Comparison of ENCODE assay signal across 1 cellular context in genomic region chr1:100894622-100895539, GRCh38.
TF ChIP-seq lines count a peak whose summit lies in the region.

A gene with protein sequence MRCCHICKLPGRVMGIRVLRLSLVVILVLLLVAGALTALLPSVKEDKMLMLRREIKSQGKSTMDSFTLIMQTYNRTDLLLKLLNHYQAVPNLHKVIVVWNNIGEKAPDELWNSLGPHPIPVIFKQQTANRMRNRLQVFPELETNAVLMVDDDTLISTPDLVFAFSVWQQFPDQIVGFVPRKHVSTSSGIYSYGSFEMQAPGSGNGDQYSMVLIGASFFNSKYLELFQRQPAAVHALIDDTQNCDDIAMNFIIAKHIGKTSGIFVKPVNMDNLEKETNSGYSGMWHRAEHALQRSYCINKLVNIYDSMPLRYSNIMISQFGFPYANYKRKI (minus strand): TSS chr1:100894842. CDS start chr1:100888757, 6,085 bp downstream.

TF ChIP-seq in K562, 482 proteins besides CTCF, POLR2A, EP300 and RAD21 (continued from another document and continues in another):
- no peak for TF ChIP-seq CHD7 (IDR thresholded peaks at IDR 0.05; ENCODE audit: low read depth, low read length)
- peak; percentile 55; the same call in 1 of the 2 replicates for TF ChIP-seq PHF8 (IDR thresholded peaks at IDR 0.05; ENCODE audit: borderline replicate concordance, low read length)
- TF ChIP-seq ZNF347 (CRISPR knock-in tag; IDR thresholded peaks at IDR 0.05; ENCODE audit: low read depth), result no peak
- TF ChIP-seq, protein P1, sequence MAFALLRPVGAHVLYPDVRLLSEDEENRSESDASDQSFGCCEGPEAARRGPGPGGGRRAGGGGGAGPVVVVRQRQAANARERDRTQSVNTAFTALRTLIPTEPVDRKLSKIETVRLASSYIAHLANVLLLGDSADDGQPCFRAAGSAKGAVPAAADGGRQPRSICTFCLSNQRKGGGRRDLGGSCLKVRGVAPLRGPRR (CRISPR knock-in tag; IDR thresholded peaks at IDR 0.05), result no peak
- no peak for TF ChIP-seq ZNF277 (CRISPR knock-in tag; IDR thresholded peaks at IDR 0.05; ENCODE audit: borderline replicate concordance)
- TF ChIP-seq HDAC1 (IDR thresholded peaks at IDR 0.05), result peak in 1 of 2 experiments; percentile 91; a peak in 2 of 4 replicates
- TF ChIP-seq PHB (CRISPR knock-in tag; IDR thresholded peaks at IDR 0.05), result no peak
- TF ChIP-seq CHCHD3 (CRISPR knock-in tag; IDR thresholded peaks at IDR 0.05), result no peak
- TF ChIP-seq TCF7 (IDR thresholded peaks at IDR 0.05; ENCODE audit: borderline replicate concordance), result no peak
- TF ChIP-seq ZNF134 (CRISPR knock-in tag; conservative IDR thresholded peaks at IDR 0.05), result no peak
- no peak for TF ChIP-seq ZNF75A (CRISPR knock-in tag; IDR thresholded peaks at IDR 0.05)
- no peak for TF ChIP-seq ZNF165 (CRISPR knock-in tag; IDR thresholded peaks at IDR 0.05; ENCODE audit: borderline replicate concordance)
- no peak for TF ChIP-seq DLX4 (CRISPR knock-in tag; IDR thresholded peaks at IDR 0.05)
- TF ChIP-seq, protein P2, sequence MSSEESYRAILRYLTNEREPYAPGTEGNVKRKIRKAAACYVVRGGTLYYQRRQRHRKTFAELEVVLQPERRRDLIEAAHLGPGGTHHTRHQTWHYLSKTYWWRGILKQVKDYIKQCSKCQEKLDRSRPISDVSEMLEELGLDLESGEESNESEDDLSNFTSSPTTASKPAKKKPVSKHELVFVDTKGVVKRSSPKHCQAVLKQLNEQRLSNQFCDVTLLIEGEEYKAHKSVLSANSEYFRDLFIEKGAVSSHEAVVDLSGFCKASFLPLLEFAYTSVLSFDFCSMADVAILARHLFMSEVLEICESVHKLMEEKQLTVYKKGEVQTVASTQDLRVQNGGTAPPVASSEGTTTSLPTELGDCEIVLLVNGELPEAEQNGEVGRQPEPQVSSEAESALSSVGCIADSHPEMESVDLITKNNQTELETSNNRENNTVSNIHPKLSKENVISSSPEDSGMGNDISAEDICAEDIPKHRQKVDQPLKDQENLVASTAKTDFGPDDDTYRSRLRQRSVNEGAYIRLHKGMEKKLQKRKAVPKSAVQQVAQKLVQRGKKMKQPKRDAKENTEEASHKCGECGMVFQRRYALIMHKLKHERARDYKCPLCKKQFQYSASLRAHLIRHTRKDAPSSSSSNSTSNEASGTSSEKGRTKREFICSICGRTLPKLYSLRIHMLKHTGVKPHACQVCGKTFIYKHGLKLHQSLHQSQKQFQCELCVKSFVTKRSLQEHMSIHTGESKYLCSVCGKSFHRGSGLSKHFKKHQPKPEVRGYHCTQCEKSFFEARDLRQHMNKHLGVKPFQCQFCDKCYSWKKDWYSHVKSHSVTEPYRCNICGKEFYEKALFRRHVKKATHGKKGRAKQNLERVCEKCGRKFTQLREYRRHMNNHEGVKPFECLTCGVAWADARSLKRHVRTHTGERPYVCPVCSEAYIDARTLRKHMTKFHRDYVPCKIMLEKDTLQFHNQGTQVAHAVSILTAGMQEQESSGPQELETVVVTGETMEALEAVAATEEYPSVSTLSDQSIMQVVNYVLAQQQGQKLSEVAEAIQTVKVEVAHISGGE (CRISPR knock-in tag; IDR thresholded peaks at IDR 0.05), result 0 out of 6 replicates have a peak, but pooled peaks of 1 of the 3 experiments have one; percentile 32
- TF ChIP-seq PCBP2 (IDR thresholded peaks at IDR 0.05; ENCODE audit: low read depth, low read length, poor library complexity, severe bottlenecking), result no peak
- peak; percentile 94 for TF ChIP-seq SAP30 (IDR thresholded peaks at IDR 0.05; ENCODE audit: borderline replicate concordance, insufficient read depth, low read depth, low read length, poor library complexity, severe bottlenecking)
- no peak for TF ChIP-seq KLF10 (CRISPR knock-in tag; IDR thresholded peaks at IDR 0.05)
- no peak for TF ChIP-seq ZNF785 (CRISPR knock-in tag; IDR thresholded peaks at IDR 0.05)
- TF ChIP-seq, protein P3, sequence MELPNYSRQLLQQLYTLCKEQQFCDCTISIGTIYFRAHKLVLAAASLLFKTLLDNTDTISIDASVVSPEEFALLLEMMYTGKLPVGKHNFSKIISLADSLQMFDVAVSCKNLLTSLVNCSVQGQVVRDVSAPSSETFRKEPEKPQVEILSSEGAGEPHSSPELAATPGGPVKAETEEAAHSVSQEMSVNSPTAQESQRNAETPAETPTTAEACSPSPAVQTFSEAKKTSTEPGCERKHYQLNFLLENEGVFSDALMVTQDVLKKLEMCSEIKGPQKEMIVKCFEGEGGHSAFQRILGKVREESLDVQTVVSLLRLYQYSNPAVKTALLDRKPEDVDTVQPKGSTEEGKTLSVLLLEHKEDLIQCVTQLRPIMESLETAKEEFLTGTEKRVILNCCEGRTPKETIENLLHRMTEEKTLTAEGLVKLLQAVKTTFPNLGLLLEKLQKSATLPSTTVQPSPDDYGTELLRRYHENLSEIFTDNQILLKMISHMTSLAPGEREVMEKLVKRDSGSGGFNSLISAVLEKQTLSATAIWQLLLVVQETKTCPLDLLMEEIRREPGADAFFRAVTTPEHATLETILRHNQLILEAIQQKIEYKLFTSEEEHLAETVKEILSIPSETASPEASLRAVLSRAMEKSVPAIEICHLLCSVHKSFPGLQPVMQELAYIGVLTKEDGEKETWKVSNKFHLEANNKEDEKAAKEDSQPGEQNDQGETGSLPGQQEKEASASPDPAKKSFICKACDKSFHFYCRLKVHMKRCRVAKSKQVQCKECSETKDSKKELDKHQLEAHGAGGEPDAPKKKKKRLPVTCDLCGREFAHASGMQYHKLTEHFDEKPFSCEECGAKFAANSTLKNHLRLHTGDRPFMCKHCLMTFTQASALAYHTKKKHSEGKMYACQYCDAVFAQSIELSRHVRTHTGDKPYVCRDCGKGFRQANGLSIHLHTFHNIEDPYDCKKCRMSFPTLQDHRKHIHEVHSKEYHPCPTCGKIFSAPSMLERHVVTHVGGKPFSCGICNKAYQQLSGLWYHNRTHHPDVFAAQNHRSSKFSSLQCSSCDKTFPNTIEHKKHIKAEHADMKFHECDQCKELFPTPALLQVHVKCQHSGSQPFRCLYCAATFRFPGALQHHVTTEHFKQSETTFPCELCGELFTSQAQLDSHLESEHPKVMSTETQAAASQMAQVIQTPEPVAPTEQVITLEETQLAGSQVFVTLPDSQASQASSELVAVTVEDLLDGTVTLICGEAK (IDR thresholded peaks at IDR 0.05), result peak; percentile 84; the same call in 1 of the 2 replicates
- TF ChIP-seq, protein P3 (CRISPR knock-in tag; IDR thresholded peaks at IDR 0.05), result no peak
- no peak for TF ChIP-seq NEUROD1 (IDR thresholded peaks at IDR 0.05; ENCODE audit: borderline replicate concordance, low read depth, low read length, partially characterized antibody)
- no peak for TF ChIP-seq ZNF217 (CRISPR knock-in tag; IDR thresholded peaks at IDR 0.05)
